In genomic region chr6:11202513-11203305, GRCh38 we compare ENCODE assay signal across 1 cellular context.
TF ChIP-seq lines count a peak whose summit lies in the region.

No MANE protein-coding gene starts in this region.

TF ChIP-seq in HepG2, 621 proteins besides CTCF, POLR2A, EP300 and RAD21 (continued from another document and continues in another):
- TF ChIP-seq PATZ1 (CRISPR knock-in tag; IDR thresholded peaks at IDR 0.05), result peak; percentile 73
- TF ChIP-seq ZNF432 (CRISPR knock-in tag; IDR thresholded peaks at IDR 0.05; ENCODE audit: borderline replicate concordance), result no peak
- 0 out of 2 replicates have a peak, but pooled peaks have one; percentile 72 for TF ChIP-seq DPF2 (CRISPR knock-in tag; IDR thresholded peaks at IDR 0.05; ENCODE audit: borderline replicate concordance, low read depth)
- TF ChIP-seq ZNF337 (CRISPR knock-in tag; IDR thresholded peaks at IDR 0.05; ENCODE audit: borderline replicate concordance, low read depth), result 0 out of 2 replicates have a peak, but pooled peaks have one; percentile 31
- TF ChIP-seq, protein P1, sequence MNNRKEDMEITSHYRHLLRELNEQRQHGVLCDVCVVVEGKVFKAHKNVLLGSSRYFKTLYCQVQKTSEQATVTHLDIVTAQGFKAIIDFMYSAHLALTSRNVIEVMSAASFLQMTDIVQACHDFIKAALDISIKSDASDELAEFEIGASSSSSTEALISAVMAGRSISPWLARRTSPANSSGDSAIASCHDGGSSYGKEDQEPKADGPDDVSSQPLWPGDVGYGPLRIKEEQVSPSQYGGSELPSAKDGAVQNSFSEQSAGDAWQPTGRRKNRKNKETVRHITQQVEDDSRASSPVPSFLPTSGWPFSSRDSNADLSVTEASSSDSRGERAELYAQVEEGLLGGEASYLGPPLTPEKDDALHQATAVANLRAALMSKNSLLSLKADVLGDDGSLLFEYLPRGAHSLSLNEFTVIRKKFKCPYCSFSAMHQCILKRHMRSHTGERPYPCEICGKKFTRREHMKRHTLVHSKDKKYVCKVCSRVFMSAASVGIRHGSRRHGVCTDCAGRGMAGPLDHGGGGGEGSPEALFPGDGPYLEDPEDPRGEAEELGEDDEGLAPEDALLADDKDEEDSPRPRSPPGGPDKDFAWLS (CRISPR knock-in tag; IDR thresholded peaks at IDR 0.05; ENCODE audit: borderline replicate concordance), result no peak
- no peak for TF ChIP-seq HHEX (CRISPR knock-in tag; IDR thresholded peaks at IDR 0.05)
- TF ChIP-seq, protein P2, sequence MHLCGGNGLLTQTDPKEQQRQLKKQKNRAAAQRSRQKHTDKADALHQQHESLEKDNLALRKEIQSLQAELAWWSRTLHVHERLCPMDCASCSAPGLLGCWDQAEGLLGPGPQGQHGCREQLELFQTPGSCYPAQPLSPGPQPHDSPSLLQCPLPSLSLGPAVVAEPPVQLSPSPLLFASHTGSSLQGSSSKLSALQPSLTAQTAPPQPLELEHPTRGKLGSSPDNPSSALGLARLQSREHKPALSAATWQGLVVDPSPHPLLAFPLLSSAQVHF (CRISPR knock-in tag; IDR thresholded peaks at IDR 0.05), result no peak
- peak; percentile 82; the same call in 1 of the 2 replicates for TF ChIP-seq FOXJ3 (CRISPR knock-in tag; IDR thresholded peaks at IDR 0.05; ENCODE audit: borderline replicate concordance)
- no peak for TF ChIP-seq ZNF207 (IDR thresholded peaks at IDR 0.05; ENCODE audit: borderline replicate concordance)
- no peak for TF ChIP-seq ZFP91 (CRISPR knock-in tag; IDR thresholded peaks at IDR 0.05; ENCODE audit: borderline replicate concordance)
- no peak for TF ChIP-seq ZKSCAN1 (IDR thresholded peaks at IDR 0.05; ENCODE audit: low read length)
- no peak for TF ChIP-seq ZBTB1 (CRISPR knock-in tag; IDR thresholded peaks at IDR 0.05; ENCODE audit: borderline replicate concordance)
- TF ChIP-seq, protein P3, sequence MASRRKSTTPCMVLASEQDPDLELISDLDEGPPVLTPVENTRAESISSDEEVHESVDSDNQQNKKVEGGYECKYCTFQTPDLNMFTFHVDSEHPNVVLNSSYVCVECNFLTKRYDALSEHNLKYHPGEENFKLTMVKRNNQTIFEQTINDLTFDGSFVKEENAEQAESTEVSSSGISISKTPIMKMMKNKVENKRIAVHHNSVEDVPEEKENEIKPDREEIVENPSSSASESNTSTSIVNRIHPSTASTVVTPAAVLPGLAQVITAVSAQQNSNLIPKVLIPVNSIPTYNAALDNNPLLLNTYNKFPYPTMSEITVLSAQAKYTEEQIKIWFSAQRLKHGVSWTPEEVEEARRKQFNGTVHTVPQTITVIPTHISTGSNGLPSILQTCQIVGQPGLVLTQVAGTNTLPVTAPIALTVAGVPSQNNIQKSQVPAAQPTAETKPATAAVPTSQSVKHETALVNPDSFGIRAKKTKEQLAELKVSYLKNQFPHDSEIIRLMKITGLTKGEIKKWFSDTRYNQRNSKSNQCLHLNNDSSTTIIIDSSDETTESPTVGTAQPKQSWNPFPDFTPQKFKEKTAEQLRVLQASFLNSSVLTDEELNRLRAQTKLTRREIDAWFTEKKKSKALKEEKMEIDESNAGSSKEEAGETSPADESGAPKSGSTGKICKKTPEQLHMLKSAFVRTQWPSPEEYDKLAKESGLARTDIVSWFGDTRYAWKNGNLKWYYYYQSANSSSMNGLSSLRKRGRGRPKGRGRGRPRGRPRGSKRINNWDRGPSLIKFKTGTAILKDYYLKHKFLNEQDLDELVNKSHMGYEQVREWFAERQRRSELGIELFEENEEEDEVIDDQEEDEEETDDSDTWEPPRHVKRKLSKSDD (CRISPR knock-in tag; IDR thresholded peaks at IDR 0.05; ENCODE audit: low read depth), result peak; percentile 81; the same call in 1 of the 2 replicates
- no peak for TF ChIP-seq SNRNP70 (IDR thresholded peaks at IDR 0.05; ENCODE audit: low read depth, low read length)
- 0 out of 2 replicates have a peak, but pooled peaks have one; percentile 41 for TF ChIP-seq ZNF747 (CRISPR knock-in tag; IDR thresholded peaks at IDR 0.05; ENCODE audit: borderline replicate concordance)
- TF ChIP-seq, protein P4, sequence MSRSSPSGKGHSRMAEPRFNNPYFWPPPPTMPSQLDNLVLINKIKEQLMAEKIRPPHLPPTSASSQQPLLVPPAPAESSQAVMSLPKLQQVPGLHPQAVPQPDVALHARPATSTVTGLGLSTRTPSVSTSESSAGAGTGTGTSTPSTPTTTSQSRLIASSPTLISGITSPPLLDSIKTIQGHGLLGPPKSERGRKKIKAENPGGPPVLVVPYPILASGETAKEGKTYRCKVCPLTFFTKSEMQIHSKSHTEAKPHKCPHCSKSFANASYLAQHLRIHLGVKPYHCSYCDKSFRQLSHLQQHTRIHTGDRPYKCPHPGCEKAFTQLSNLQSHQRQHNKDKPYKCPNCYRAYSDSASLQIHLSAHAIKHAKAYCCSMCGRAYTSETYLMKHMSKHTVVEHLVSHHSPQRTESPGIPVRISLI (CRISPR knock-in tag; IDR thresholded peaks at IDR 0.05; ENCODE audit: borderline replicate concordance), result peak; percentile 80; the same call in 1 of the 2 replicates
- TF ChIP-seq CREBL2 (CRISPR knock-in tag; IDR thresholded peaks at IDR 0.05; ENCODE audit: borderline replicate concordance), result 0 out of 2 replicates have a peak, but pooled peaks have one; percentile 67
- TF ChIP-seq THAP9 (CRISPR knock-in tag; IDR thresholded peaks at IDR 0.05; ENCODE audit: borderline replicate concordance), result no peak
- TF ChIP-seq POLR2AphosphoS2 (IDR thresholded peaks at IDR 0.05; ENCODE audit: low read depth, low read length), result no peak
- TF ChIP-seq, protein P5, sequence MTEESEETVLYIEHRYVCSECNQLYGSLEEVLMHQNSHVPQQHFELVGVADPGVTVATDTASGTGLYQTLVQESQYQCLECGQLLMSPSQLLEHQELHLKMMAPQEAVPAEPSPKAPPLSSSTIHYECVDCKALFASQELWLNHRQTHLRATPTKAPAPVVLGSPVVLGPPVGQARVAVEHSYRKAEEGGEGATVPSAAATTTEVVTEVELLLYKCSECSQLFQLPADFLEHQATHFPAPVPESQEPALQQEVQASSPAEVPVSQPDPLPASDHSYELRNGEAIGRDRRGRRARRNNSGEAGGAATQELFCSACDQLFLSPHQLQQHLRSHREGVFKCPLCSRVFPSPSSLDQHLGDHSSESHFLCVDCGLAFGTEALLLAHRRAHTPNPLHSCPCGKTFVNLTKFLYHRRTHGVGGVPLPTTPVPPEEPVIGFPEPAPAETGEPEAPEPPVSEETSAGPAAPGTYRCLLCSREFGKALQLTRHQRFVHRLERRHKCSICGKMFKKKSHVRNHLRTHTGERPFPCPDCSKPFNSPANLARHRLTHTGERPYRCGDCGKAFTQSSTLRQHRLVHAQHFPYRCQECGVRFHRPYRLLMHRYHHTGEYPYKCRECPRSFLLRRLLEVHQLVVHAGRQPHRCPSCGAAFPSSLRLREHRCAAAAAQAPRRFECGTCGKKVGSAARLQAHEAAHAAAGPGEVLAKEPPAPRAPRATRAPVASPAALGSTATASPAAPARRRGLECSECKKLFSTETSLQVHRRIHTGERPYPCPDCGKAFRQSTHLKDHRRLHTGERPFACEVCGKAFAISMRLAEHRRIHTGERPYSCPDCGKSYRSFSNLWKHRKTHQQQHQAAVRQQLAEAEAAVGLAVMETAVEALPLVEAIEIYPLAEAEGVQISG (CRISPR knock-in tag; IDR thresholded peaks at IDR 0.05), result peak; percentile 63; the same call in 1 of the 2 replicates
- TF ChIP-seq TEAD3 (CRISPR knock-in tag; optimal IDR thresholded peaks at IDR 0.05; ENCODE audit: borderline replicate concordance), result peak; percentile 71
- TF ChIP-seq ZNF773 (CRISPR knock-in tag; IDR thresholded peaks at IDR 0.05; ENCODE audit: borderline replicate concordance), result no peak
- no peak for TF ChIP-seq NPAS2 (CRISPR knock-in tag; IDR thresholded peaks at IDR 0.05; ENCODE audit: borderline replicate concordance)
- peak; percentile 70; the same call in 1 of the 2 replicates for TF ChIP-seq GATA4 (IDR thresholded peaks at IDR 0.05; ENCODE audit: borderline replicate concordance, low read depth)
- no peak for TF ChIP-seq DNMT1 (CRISPR knock-in tag; IDR thresholded peaks at IDR 0.05)
- TF ChIP-seq HDAC6 (IDR thresholded peaks at IDR 0.05; ENCODE audit: low read depth, low read length), result no peak
- 0 out of 2 replicates have a peak, but pooled peaks have one; percentile 15 for TF ChIP-seq BRF2 (CRISPR knock-in tag; IDR thresholded peaks at IDR 0.05)
- TF ChIP-seq ZMYM4 (CRISPR knock-in tag; IDR thresholded peaks at IDR 0.05), result peak; percentile 80
- TF ChIP-seq ERF (CRISPR knock-in tag; IDR thresholded peaks at IDR 0.05), result peak; percentile 62; the same call in 1 of the 2 replicates
- TF ChIP-seq FOXO4 (CRISPR knock-in tag; conservative IDR thresholded peaks at IDR 0.05), result no peak
- TF ChIP-seq ZFYVE20 (CRISPR knock-in tag; IDR thresholded peaks at IDR 0.05; ENCODE audit: borderline replicate concordance, low read depth), result no peak
- TF ChIP-seq, protein P6, sequence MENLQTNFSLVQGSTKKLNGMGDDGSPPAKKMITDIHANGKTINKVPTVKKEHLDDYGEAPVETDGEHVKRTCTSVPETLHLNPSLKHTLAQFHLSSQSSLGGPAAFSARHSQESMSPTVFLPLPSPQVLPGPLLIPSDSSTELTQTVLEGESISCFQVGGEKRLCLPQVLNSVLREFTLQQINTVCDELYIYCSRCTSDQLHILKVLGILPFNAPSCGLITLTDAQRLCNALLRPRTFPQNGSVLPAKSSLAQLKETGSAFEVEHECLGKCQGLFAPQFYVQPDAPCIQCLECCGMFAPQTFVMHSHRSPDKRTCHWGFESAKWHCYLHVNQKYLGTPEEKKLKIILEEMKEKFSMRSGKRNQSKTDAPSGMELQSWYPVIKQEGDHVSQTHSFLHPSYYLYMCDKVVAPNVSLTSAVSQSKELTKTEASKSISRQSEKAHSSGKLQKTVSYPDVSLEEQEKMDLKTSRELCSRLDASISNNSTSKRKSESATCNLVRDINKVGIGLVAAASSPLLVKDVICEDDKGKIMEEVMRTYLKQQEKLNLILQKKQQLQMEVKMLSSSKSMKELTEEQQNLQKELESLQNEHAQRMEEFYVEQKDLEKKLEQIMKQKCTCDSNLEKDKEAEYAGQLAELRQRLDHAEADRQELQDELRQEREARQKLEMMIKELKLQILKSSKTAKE (CRISPR knock-in tag; IDR thresholded peaks at IDR 0.05; ENCODE audit: borderline replicate concordance), result no peak
- peak; percentile 55 for TF ChIP-seq GATAD1 (CRISPR knock-in tag; IDR thresholded peaks at IDR 0.05)
- TF ChIP-seq KDM2A (CRISPR knock-in tag; IDR thresholded peaks at IDR 0.05; ENCODE audit: borderline replicate concordance, low read depth), result 0 out of 2 replicates have a peak, but pooled peaks have one; percentile 18
